In the genomic region with DNA sequence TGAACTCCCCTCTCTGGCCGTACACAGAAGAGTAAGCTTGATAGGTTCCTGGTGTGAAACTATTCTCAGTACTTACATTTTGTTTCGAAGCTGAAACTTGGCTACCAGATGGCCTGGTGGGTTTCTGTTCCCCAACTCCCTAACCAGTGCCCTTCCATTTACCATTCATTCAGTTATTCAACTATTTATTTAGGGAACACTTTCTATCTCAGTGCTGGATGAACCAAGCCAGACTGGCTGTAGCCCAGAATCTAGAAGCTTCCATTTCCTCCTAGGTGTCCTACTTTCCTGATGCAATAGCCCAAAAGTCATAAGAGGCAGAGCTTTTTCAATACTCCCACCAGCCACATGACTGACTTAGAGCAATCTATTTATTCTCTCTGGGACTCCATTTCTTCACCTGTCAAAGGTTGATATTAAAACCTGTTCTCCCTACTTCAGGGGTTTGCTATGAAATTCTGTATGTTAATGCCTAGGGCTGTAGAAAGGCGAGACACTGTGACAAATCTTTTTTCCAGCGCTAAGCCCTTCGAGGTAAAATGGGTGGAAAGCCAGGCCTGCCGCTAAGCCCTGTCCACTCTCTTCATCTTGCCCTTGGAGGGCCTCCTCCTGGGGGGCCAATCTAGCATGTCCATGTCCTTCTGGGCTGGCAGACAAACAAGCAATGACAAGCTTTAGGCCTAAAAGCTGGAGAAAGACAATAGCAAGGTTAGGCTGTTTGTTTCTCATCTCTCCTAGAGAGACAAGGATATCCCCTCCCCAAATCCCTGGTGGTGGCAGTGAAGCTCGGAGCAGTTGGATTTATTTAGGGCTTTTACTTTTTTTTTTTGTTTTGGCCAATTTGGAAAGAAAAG, we compare ENCODE assay signal across 2 cellular contexts.
TF ChIP-seq lines count a peak whose summit lies in the region.

No MANE protein-coding gene starts in this region.

TF ChIP-seq in liver, 16 proteins besides CTCF, POLR2A, EP300 and RAD21:
- peak in 1 of 2 donors; percentile 27 for TF ChIP-seq EGR1 (IDR thresholded peaks at IDR 0.05; ENCODE audit: low read depth in 2 of 2)
- TF ChIP-seq SP1 (IDR thresholded peaks at IDR 0.05) = peak; percentile 12
- no peak for TF ChIP-seq FOXA1 (IDR thresholded peaks at IDR 0.05)
- TF ChIP-seq, protein P1, sequence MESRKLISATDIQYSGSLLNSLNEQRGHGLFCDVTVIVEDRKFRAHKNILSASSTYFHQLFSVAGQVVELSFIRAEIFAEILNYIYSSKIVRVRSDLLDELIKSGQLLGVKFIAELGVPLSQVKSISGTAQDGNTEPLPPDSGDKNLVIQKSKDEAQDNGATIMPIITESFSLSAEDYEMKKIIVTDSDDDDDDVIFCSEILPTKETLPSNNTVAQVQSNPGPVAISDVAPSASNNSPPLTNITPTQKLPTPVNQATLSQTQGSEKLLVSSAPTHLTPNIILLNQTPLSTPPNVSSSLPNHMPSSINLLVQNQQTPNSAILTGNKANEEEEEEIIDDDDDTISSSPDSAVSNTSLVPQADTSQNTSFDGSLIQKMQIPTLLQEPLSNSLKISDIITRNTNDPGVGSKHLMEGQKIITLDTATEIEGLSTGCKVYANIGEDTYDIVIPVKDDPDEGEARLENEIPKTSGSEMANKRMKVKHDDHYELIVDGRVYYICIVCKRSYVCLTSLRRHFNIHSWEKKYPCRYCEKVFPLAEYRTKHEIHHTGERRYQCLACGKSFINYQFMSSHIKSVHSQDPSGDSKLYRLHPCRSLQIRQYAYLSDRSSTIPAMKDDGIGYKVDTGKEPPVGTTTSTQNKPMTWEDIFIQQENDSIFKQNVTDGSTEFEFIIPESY (IDR thresholded peaks at IDR 0.05) = no peak
- peak; percentile 35 to 47 for TF ChIP-seq HNF4A (conservative IDR thresholded peaks at IDR 0.05)
- no peak for TF ChIP-seq JUND (IDR thresholded peaks at IDR 0.05)
- no peak for TF ChIP-seq HNF4G (IDR thresholded peaks at IDR 0.05)
- no peak for TF ChIP-seq FOXA2 (IDR thresholded peaks at IDR 0.05)
- TF ChIP-seq NR2F2 (IDR thresholded peaks at IDR 0.05) = no peak
- TF ChIP-seq, protein P2, sequence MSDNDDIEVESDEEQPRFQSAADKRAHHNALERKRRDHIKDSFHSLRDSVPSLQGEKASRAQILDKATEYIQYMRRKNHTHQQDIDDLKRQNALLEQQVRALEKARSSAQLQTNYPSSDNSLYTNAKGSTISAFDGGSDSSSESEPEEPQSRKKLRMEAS (IDR thresholded peaks at IDR 0.05) = peak; percentile 37
- TF ChIP-seq GABPA (IDR thresholded peaks at IDR 0.05 in 1 of 2, conservative IDR thresholded peaks at IDR 0.05 in 1 of 2) = no peak
- peak; percentile 70 for TF ChIP-seq YY1 (IDR thresholded peaks at IDR 0.05)
- peak; percentile 23 to 66 for TF ChIP-seq RXRA (IDR thresholded peaks at IDR 0.05)
- TF ChIP-seq TAF1 (conservative IDR thresholded peaks at IDR 0.05) = no peak
- TF ChIP-seq, protein P3, sequence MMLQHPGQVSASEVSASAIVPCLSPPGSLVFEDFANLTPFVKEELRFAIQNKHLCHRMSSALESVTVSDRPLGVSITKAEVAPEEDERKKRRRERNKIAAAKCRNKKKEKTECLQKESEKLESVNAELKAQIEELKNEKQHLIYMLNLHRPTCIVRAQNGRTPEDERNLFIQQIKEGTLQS (IDR thresholded peaks at IDR 0.05) = peak; percentile 68
- TF ChIP-seq, protein P4, sequence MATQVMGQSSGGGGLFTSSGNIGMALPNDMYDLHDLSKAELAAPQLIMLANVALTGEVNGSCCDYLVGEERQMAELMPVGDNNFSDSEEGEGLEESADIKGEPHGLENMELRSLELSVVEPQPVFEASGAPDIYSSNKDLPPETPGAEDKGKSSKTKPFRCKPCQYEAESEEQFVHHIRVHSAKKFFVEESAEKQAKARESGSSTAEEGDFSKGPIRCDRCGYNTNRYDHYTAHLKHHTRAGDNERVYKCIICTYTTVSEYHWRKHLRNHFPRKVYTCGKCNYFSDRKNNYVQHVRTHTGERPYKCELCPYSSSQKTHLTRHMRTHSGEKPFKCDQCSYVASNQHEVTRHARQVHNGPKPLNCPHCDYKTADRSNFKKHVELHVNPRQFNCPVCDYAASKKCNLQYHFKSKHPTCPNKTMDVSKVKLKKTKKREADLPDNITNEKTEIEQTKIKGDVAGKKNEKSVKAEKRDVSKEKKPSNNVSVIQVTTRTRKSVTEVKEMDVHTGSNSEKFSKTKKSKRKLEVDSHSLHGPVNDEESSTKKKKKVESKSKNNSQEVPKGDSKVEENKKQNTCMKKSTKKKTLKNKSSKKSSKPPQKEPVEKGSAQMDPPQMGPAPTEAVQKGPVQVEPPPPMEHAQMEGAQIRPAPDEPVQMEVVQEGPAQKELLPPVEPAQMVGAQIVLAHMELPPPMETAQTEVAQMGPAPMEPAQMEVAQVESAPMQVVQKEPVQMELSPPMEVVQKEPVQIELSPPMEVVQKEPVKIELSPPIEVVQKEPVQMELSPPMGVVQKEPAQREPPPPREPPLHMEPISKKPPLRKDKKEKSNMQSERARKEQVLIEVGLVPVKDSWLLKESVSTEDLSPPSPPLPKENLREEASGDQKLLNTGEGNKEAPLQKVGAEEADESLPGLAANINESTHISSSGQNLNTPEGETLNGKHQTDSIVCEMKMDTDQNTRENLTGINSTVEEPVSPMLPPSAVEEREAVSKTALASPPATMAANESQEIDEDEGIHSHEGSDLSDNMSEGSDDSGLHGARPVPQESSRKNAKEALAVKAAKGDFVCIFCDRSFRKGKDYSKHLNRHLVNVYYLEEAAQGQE (IDR thresholded peaks at IDR 0.05) = no peak

TF ChIP-seq in HepG2, 621 proteins besides CTCF, POLR2A, EP300 and RAD21:
- TF ChIP-seq, protein P5, sequence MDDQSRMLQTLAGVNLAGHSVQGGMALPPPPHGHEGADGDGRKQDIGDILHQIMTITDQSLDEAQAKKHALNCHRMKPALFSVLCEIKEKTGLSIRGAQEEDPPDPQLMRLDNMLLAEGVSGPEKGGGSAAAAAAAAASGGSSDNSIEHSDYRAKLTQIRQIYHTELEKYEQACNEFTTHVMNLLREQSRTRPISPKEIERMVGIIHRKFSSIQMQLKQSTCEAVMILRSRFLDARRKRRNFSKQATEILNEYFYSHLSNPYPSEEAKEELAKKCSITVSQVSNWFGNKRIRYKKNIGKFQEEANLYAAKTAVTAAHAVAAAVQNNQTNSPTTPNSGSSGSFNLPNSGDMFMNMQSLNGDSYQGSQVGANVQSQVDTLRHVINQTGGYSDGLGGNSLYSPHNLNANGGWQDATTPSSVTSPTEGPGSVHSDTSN (CRISPR knock-in tag; IDR thresholded peaks at IDR 0.05; ENCODE audit: borderline replicate concordance) = no peak
- no peak for TF ChIP-seq NFRKB (IDR thresholded peaks at IDR 0.05)
- no peak for TF ChIP-seq IRX3 (CRISPR knock-in tag; IDR thresholded peaks at IDR 0.05; ENCODE audit: borderline replicate concordance, low read depth)
- TF ChIP-seq SIX4 (CRISPR knock-in tag; IDR thresholded peaks at IDR 0.05) = no peak
- no peak for TF ChIP-seq ZFP82 (CRISPR knock-in tag; IDR thresholded peaks at IDR 0.05; ENCODE audit: borderline replicate concordance)
- no peak for TF ChIP-seq KLF12 (CRISPR knock-in tag; IDR thresholded peaks at IDR 0.05; ENCODE audit: borderline replicate concordance)
- no peak for TF ChIP-seq ZNF737 (CRISPR knock-in tag; IDR thresholded peaks at IDR 0.05; ENCODE audit: borderline replicate concordance)
- TF ChIP-seq, protein P6, sequence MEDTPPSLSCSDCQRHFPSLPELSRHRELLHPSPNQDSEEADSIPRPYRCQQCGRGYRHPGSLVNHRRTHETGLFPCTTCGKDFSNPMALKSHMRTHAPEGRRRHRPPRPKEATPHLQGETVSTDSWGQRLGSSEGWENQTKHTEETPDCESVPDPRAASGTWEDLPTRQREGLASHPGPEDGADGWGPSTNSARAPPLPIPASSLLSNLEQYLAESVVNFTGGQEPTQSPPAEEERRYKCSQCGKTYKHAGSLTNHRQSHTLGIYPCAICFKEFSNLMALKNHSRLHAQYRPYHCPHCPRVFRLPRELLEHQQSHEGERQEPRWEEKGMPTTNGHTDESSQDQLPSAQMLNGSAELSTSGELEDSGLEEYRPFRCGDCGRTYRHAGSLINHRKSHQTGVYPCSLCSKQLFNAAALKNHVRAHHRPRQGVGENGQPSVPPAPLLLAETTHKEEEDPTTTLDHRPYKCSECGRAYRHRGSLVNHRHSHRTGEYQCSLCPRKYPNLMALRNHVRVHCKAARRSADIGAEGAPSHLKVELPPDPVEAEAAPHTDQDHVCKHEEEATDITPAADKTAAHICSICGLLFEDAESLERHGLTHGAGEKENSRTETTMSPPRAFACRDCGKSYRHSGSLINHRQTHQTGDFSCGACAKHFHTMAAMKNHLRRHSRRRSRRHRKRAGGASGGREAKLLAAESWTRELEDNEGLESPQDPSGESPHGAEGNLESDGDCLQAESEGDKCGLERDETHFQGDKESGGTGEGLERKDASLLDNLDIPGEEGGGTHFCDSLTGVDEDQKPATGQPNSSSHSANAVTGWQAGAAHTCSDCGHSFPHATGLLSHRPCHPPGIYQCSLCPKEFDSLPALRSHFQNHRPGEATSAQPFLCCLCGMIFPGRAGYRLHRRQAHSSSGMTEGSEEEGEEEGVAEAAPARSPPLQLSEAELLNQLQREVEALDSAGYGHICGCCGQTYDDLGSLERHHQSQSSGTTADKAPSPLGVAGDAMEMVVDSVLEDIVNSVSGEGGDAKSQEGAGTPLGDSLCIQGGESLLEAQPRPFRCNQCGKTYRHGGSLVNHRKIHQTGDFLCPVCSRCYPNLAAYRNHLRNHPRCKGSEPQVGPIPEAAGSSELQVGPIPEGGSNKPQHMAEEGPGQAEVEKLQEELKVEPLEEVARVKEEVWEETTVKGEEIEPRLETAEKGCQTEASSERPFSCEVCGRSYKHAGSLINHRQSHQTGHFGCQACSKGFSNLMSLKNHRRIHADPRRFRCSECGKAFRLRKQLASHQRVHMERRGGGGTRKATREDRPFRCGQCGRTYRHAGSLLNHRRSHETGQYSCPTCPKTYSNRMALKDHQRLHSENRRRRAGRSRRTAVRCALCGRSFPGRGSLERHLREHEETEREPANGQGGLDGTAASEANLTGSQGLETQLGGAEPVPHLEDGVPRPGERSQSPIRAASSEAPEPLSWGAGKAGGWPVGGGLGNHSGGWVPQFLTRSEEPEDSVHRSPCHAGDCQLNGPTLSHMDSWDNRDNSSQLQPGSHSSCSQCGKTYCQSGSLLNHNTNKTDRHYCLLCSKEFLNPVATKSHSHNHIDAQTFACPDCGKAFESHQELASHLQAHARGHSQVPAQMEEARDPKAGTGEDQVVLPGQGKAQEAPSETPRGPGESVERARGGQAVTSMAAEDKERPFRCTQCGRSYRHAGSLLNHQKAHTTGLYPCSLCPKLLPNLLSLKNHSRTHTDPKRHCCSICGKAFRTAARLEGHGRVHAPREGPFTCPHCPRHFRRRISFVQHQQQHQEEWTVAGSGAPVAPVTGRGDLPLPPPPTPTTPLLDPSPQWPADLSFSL (CRISPR knock-in tag; IDR thresholded peaks at IDR 0.05) = no peak
